33 cellular contexts compared by ENCODE assay signal in the genomic region with DNA sequence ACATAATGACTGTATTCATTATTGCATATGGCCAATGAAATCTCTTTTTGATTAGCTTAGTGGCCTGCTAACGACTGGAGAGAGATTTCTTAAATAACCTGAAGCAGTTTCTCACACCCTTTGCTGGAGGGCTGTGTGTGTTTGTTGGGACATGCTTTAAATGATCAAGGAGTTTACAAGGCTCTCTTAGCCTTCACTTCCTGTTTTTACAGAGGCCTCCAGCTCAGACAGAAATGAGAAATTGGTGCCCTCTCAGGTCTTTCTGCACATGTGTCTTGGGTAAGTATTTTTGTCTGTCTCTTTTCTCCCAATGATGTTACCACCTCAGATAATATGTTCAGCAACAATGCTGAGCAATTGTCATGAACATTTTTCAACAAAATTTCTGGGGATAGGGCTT.
"Had no signal": no experiment of that assay in that cellular context is flagged by ENCODE, and none has a peak within 500 bp of the region (broad histone marks: within the 10 kb centered on the region; RNA-seq: fewer than 3 reads in every experiment).

No MANE protein-coding gene starts in this region.

- H3K4me1 ChIP-seq: adrenal gland, body of pancreas, breast epithelium had no signal

- FAIRE-seq: astrocyte had no signal

- H3K4me3 ChIP-seq: adrenal gland, body of pancreas, breast epithelium, coronary artery had no signal

- H3K27me3 ChIP-seq: adrenal gland, body of pancreas, breast epithelium had no signal

- H3K36me3 ChIP-seq: adrenal gland, breast epithelium had no signal

- H3K27ac ChIP-seq: adrenal gland, body of pancreas, breast epithelium, coronary artery, VCaP had no signal

- ATAC-seq: activated naive CD4-positive, alpha-beta T cell treated with anti-CD3 and anti-CD28 coated beads, Interleukin-2, amount 50 U/mL, for 72 hours; activated T-cell treated with anti-CD3 and anti-CD28 coated beads, Interleukin-2, amount 50 U/mL, for 4 hours; body of pancreas; Panc1 had no signal

- DNase-seq: activated B cell treated with CpG ODN at 0.5 μM for 24 hours; activated CD4-positive, alpha-beta memory T cell treated with anti-CD3 and anti-CD28 coated beads for 36 hours; activated CD4-positive, alpha-beta T cell treated with anti-CD3 and anti-CD28 coated beads for 4 hours; activated CD4-positive, alpha-beta T cell treated with anti-CD3 and anti-CD28 coated beads, Interleukin-2, amount 50 U/mL, for 1 hour; activated CD4-positive, CD25-positive, alpha-beta regulatory T cell treated with anti-CD3 and anti-CD28 coated beads, Interleukin-2, amount 50 U/mL, for 72 hours; activated CD8-positive, alpha-beta memory T cell treated with anti-CD3 and anti-CD28 coated beads, Interleukin-2, amount 50 U/mL, for 4 hours; activated gamma-delta T cell treated with Interleukin-2 at 50 U/mL for 16 hours; activated naive CD4-positive, alpha-beta T cell treated with anti-CD3 and anti-CD28 coated beads for 36 hours; activated T-cell treated with anti-CD3 and anti-CD28 coated beads for 4 hours; activated T-cell treated with anti-CD3 and anti-CD28 coated beads, Interleukin-2, amount 50 U/mL, for 4 hours; adrenal gland; body of pancreas; NCI-H1048; NCI-H1105 treated with DMSO at 0.1 percent for 48 hours; NCI-H1436; NCI-H1694; NCI-H1930; NCI-H2081 treated with DMSO at 0.1 percent for 48 hours; NCI-H226; NCI-H446 treated with DMSO at 0.1 percent for 48 hours; NCI-H524; RPMI8226; SHP77 treated with DMSO at 0.1 percent for 48 hours; SW 1271; T-helper 1 cell; T-helper 2 cell; T-helper 9 cell had no signal

- H3K9me3 ChIP-seq: adrenal gland, body of pancreas had no signal
